ENCODE assay signal across 16 cellular contexts in genomic region chr5:102218159-102218558, GRCh38.
A peak's percentile ranks its signal among the peaks of the same experiment; 100 is the strongest.
DNase-seq lines count a peak whose midpoint lies in the region; ATAC-seq and TF ChIP-seq lines count a peak whose summit lies in the region.
"Had no signal": no experiment of that assay in that cellular context is flagged by ENCODE, and none has a peak within 500 bp of the region (broad histone marks: within the 10 kb centered on the region; RNA-seq: fewer than 3 reads in every experiment).

No MANE protein-coding gene starts in this region.

- no peak for TF ChIP-seq CTCF in foreskin fibroblast (IDR thresholded peaks at IDR 0.05; ENCODE audit: low read depth, low read length)

- ATAC-seq in GM18520 (IDR thresholded peaks at IDR 0.05; ENCODE audit: unreplicated experiment) (peak; percentile 48), HG02610 (IDR thresholded peaks at IDR 0.05; ENCODE audit: unreplicated experiment) (peak; percentile 72)
- ATAC-seq: K562, left cardiac atrium had no signal

- DNase-seq in COLO668 (lab: John Stamatoyannopoulos, UW; ENCODE audit: unreplicated experiment) (peak; percentile 22), NCI-H748 (lab: John Stamatoyannopoulos, UW; ENCODE audit: unreplicated experiment) (peak; percentile 33), foreskin fibroblast (no peak), kidney tubule cell (ENCODE audit: low spot score) (no peak), DMS114 treated with DMSO at 0.1 percent for 48 hours (lab: John Stamatoyannopoulos, UW; ENCODE audit: unreplicated experiment) (no peak)
- DNase-seq in activated CD8-positive, alpha-beta memory T cell treated with anti-CD3 and anti-CD28 coated beads for 24 hours: no peak
- DNase-seq: activated CD4-positive, alpha-beta memory T cell treated with anti-CD3 and anti-CD28 coated beads, Interleukin-2, amount 10 ng/mL, durations not matched to agents 7 days and 5 days; amygdala; GF-D8; left cardiac atrium; sigmoid colon; stimulated activated CD4-positive, alpha-beta T cell treated with anti-CD3 and anti-CD28 coated beads, Interleukin-2, amount 100 ng/mL, for 48 hours; SW 1271 had no signal

- no peak overlapping the region for H3K4me3 ChIP-seq in foreskin fibroblast (ENCODE audit: low read depth in 1 of 2, low read length in 2 of 2)
- H3K4me3 ChIP-seq: K562, sigmoid colon had no signal

Comparison
In these comparisons a context has a peak if more than half of its experiments do, and no peak if none do; other contexts are left out.
1. DNase-seq: peak in COLO668 (single experiment) and NCI-H748 (single experiment); none in activated CD8-positive, alpha-beta memory T cell treated with anti-CD3 and anti-CD28 coated beads for 24 hours (single experiment), foreskin fibroblast (0 of 2), kidney tubule cell (single experiment) and DMS114 treated with DMSO at 0.1 percent for 48 hours (single experiment).